In the genomic region with DNA sequence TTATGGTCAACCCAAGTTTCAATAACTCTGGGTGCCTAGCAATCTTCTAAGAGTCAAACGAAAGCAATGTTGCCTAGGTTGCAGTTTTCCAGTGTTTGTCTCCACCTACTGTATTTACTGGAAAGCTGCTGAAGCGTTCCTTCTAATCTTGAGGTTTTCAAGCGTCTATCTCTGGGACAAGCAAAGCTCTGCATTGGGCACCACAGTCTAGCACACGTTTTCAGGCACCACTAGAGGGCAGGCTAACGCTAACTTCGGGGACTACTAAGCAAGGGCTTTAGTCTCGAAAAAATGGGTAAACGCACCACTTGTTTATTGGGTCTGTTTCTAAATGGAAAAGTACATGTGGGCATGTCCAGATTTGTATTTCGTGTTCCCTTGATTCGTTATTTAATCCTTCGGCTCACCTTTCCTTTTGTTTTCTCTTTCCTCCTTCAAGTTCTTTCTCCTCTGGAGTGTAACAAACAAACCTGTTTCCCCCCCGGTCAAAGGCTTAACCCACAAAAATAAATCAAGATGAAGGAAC, we compare ENCODE assay signal across 8 cellular contexts.
A peak's percentile ranks its signal among the peaks of the same experiment; 100 is the strongest.
DNase-seq lines count a peak whose midpoint lies in the region; ATAC-seq and TF ChIP-seq lines count a peak whose summit lies in the region.
"Not testable (repeated sequence)": the region's sequence is repeated elsewhere in the genome, so short reads cannot be mapped to it uniquely, and the experiment has no call there.

No MANE protein-coding gene starts in this region.

- H3K27ac ChIP-seq in 22Rv1: not testable (repeated sequence)

- not testable (repeated sequence) for H3K27ac Mint-ChIP-seq in WTC11; activated naive CD4-positive, alpha-beta T cell treated with anti-CD3 and anti-CD28 coated beads for 36 hours

- POLR2A ChIA-PET in WTC11 (lab: Charles Lee): not testable (repeated sequence)

- not testable (repeated sequence) for H3K9me3 Mint-ChIP-seq in WTC11; activated naive CD4-positive, alpha-beta T cell treated with anti-CD3 and anti-CD28 coated beads for 36 hours

- DNase-seq in WTC11 (ENCODE audit: low spot score) (peak; percentile 26), kidney tubule cell (ENCODE audit: low spot score) (peak; percentile 64)
- peak; percentile 77 for DNase-seq in activated naive CD4-positive, alpha-beta T cell treated with anti-CD3 and anti-CD28 coated beads for 36 hours
- DNase-seq in stimulated activated CD4-positive, alpha-beta T cell treated with anti-CD3 and anti-CD28 coated beads, Interleukin-2, amount 100 ng/mL, for 4 hours (ENCODE audit: low read depth): peak; percentile 34

- H3K4me1 Mint-ChIP-seq in WTC11; activated naive CD4-positive, alpha-beta T cell treated with anti-CD3 and anti-CD28 coated beads for 36 hours (ENCODE audit: low read depth): not testable (repeated sequence)

- not testable (repeated sequence) for H3K27me3 Mint-ChIP-seq in WTC11 (ENCODE audit: low read depth); activated naive CD4-positive, alpha-beta T cell treated with anti-CD3 and anti-CD28 coated beads for 36 hours (ENCODE audit: low read depth)

- intact Hi-C loops in activated naive CD4-positive, alpha-beta T cell treated with anti-CD3 and anti-CD28 coated beads for 36 hours (cut with micrococcal nuclease): not testable (repeated sequence)

- not testable (repeated sequence) for H3K4me3 Mint-ChIP-seq in WTC11; activated naive CD4-positive, alpha-beta T cell treated with anti-CD3 and anti-CD28 coated beads for 36 hours

- CTCF ChIA-PET in WTC11 (lab: Charles Lee): not testable (repeated sequence)
- CTCF ChIA-PET in activated naive CD4-positive, alpha-beta T cell treated with anti-CD3 and anti-CD28 coated beads for 36 hours (lab: Charles Lee): interaction anchor here (1.2 kb wide), 1 partner anchor 195 kb away, joined by 3 read pairs; no protein-coding TSS in a partner anchor

- TF ChIP-seq CTCF in 22Rv1 (IDR thresholded peaks at IDR 0.05) (peak; percentile 95), LNCAP (IDR thresholded peaks at IDR 0.05) (peak; percentile 60), WTC11 (IDR thresholded peaks at IDR 0.05) (0 out of 2 replicates have a peak, but pooled peaks have one; percentile 11)

- peaks cover 25% of the 10 kb centered on the region for H3K36me3 Mint-ChIP-seq in WTC11
- H3K36me3 Mint-ChIP-seq in activated naive CD4-positive, alpha-beta T cell treated with anti-CD3 and anti-CD28 coated beads for 36 hours (ENCODE audit: low read depth): not testable (repeated sequence)

- ATAC-seq in GM18870 (IDR thresholded peaks at IDR 0.05; ENCODE audit: unreplicated experiment) (peak; percentile 89), HG02870 (IDR thresholded peaks at IDR 0.05; ENCODE audit: unreplicated experiment) (peak; percentile 93), WTC11 (peak; percentile 91)

Comparison
In these comparisons a context has a peak if more than half of its experiments do, and no peak if none do; other contexts are left out.
1. CTCF ChIP-seq: peak in every context shown above with its lines; median percentile 95 in 22Rv1; 60 in LNCAP; 11 in WTC11.
2. DNase-seq: peak in every context shown above with its lines; median percentile 77 in activated naive CD4-positive, alpha-beta T cell treated with anti-CD3 and anti-CD28 coated beads for 36 hours; 64 in kidney tubule cell; 34 in stimulated activated CD4-positive, alpha-beta T cell treated with anti-CD3 and anti-CD28 coated beads, Interleukin-2, amount 100 ng/mL, for 4 hours; 26 in WTC11.